ENCODE assay signal across 8 cellular contexts in the genomic region with DNA sequence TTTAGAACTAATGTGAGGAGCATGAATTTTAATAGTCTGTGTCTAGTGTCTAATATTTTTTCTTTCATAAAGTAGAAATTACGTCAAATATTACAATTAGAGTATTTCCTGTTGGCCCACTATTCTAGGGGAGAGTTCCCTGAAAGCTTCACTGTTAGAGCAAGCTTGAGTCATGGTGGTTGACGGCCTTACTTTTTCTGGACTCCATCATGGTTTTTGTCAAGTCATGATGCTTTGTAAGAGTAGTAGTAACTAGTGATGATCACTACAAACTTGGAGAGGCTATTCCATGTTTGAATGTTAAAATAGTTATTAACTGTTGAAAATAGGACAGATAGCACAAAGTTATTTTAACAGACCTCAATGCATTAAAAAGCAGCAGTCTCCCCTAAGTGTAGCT. TPM values are rescaled to one million over a fixed set of nuclear protein-coding genes. Genes with fewer than 3 reads are reported as not detected.
DNase-seq lines count a peak whose midpoint lies in the region; ATAC-seq, FAIRE-seq and TF ChIP-seq lines count a peak whose summit lies in the region.

No MANE protein-coding gene starts in this region.

- peaks cover 7% of the 10 kb centered on the region for H3K36me3 Mint-ChIP-seq in astrocyte (ENCODE audit: low read depth, unreplicated experiment)

- peaks cover 65% of the 10 kb centered on the region for H3K79me2 ChIP-seq in astrocyte (ENCODE audit: insufficient read depth, low read length)

- FAIRE-seq in astrocyte (lab: Jason Lieb, UNC): no peak

- peak overlapping the region; percentile 89 for H3K4me2 ChIP-seq in astrocyte (ENCODE audit: low read length)

- no peak overlapping the region for H2AFZ ChIP-seq in astrocyte (ENCODE audit: low read depth, low read length)

- H3K27me3 ChIP-seq in HL-60 (ENCODE audit: insufficient read depth, poor library complexity, severe bottlenecking) (no peaks in the 10 kb centered on the region), astrocyte (ENCODE audit: insufficient read depth, low read length) (no peaks in the 10 kb centered on the region)

- H3K27ac ChIP-seq in HL-60 (replicated peaks) (no peak overlapping the region), astrocyte (ENCODE audit: low read depth, low read length) (peak overlapping the region; percentile 96)

- DNase-seq in AG10803 (ENCODE audit: low read depth): peak; percentile 10
- DNase-seq in HL-60 (ENCODE audit: low read depth in 1 of 2, low spot score in 1 of 2): no peak
- peak; percentile 51 for DNase-seq in astrocyte (ENCODE audit: low read depth)
- peak; percentile 25 to 71 for DNase-seq in lung microvascular endothelial cell (ENCODE audit: low read depth in 2 of 2)
- no peak for DNase-seq in DMS153 (lab: John Stamatoyannopoulos, UW)
- no peak for DNase-seq in NCI-H2081 (lab: John Stamatoyannopoulos, UW)

- peaks cover 11% of the 10 kb centered on the region for H3K4me1 ChIP-seq in astrocyte (ENCODE audit: insufficient read depth, low read length)

- ATAC-seq in GM18870 (IDR thresholded peaks at IDR 0.05; ENCODE audit: unreplicated experiment) (no peak), GM19467 (IDR thresholded peaks at IDR 0.05; ENCODE audit: unreplicated experiment) (no peak)

- peaks cover 56% of the 10 kb centered on the region for H4K20me1 ChIP-seq in astrocyte (ENCODE audit: insufficient read depth, low read length)

- H3K9me3 ChIP-seq in astrocyte (ENCODE audit: insufficient read depth, low read depth, low read length): no peaks in the 10 kb centered on the region

- peaks cover 5% of the 10 kb centered on the region for H3K27me3 Mint-ChIP-seq in astrocyte (ENCODE audit: low read depth, unreplicated experiment)

- TF ChIP-seq CTCF in AG10803 (conservative IDR thresholded peaks at IDR 0.05; ENCODE audit: low read length) (no peak), HL-60 (IDR thresholded peaks at IDR 0.05; ENCODE audit: insufficient read depth, low read length) (no peak), astrocyte (IDR thresholded peaks at IDR 0.05; ENCODE audit: insufficient read depth, low read depth, low read length) (no peak)

- peak overlapping the region; percentile 88 for H3K4me3 Mint-ChIP-seq in astrocyte (ENCODE audit: unreplicated experiment)

- no peaks in the 10 kb centered on the region for H3K9me3 Mint-ChIP-seq in astrocyte (ENCODE audit: unreplicated experiment)

- peaks cover 14% of the 10 kb centered on the region for H3K4me1 Mint-ChIP-seq in astrocyte (ENCODE audit: low read depth, unreplicated experiment)

- peak overlapping the region; percentile 70 for H3K27ac Mint-ChIP-seq in astrocyte (ENCODE audit: unreplicated experiment)

- H3K4me3 ChIP-seq in AG10803 (ENCODE audit: low read length): peak overlapping the region; percentile 91
- H3K4me3 ChIP-seq in HL-60 (replicated peaks; ENCODE audit: insufficient read depth, low read length): peak overlapping the region; percentile 99
- peak overlapping the region; percentile 96 for H3K4me3 ChIP-seq in astrocyte (ENCODE audit: insufficient read depth, low read depth, low read length)

- peak overlapping the region; percentile 17 for H3K9ac ChIP-seq in astrocyte (ENCODE audit: low read length)

- H3K36me3 ChIP-seq in astrocyte (ENCODE audit: insufficient read depth, low read length): peaks cover 18% of the 10 kb centered on the region

RNA-seq across cellular contexts. Expression of a gene that starts 1.7 kb away (rescaled TPM):
- total RNA-seq in astrocyte (118 and 129 TPM in 2 replicates), lung microvascular endothelial cell (69.8 and 79.5 TPM in 2 replicates)

RNA-seq across cellular contexts. Expression of a gene that starts 40.8 kb away (rescaled TPM):
- 7.2 and 7.6 TPM in 2 replicates for total RNA-seq in astrocyte
- total RNA-seq in lung microvascular endothelial cell: 1.3 and 2.2 TPM in 2 replicates

Comparison
In these comparisons a context has a peak if more than half of its experiments do, and no peak if none do; other contexts are left out.
1. DNase-seq: peak in AG10803 (single experiment), astrocyte (single experiment) and lung microvascular endothelial cell (2 of 2); none in HL-60 (0 of 2), DMS153 (single experiment) and NCI-H2081 (0 of 2).
2. Peak in every context shown above with its lines, with median percentiles within 50 percentile points of each other: H3K4me3 ChIP-seq.